8 cellular contexts compared by ENCODE assay signal in the genomic region with DNA sequence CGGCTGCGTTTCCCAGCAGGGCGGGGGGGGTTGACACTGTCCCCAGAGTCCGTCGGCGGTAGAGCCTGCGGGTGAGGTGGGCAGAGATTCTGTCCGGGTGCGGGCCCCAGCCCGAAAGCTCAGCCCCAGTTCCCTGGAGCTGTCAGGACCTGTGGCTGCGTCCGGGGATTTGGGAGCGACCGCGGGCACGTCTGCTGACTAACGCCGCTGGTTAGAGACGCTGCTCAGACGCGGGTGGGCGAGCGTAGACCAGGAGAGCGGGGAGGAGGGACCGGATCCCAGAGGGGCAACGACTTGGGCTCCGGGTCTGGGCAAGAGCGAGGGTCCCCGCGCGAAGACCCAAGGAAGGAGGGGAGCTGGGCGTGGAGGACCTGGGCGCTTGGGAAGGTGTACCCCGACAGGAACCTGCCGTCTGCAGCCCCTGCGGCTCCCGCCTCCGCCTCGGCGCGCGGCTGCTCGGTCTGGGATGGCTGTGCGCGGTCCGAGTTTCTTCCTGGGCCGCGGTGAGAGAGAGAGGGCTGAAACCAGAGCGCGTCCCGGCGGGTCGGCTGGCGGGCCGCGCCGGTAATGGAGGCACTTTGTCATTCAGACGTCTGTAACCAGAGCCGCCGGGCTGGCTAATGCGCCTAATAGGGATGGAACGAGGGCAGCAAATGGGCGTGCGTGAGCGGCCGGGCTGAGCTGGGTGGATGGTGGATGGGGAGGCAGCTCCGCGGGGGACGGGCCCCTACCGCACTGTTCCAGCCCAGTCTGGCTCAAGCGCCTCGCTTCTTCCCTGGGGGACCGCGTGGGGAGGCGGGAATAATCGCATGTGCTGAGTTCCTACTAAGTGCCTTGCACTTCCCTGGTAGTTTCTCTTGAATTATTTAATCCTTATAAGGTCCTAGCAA.
A peak's percentile ranks its signal among the peaks of the same experiment; 100 is the strongest.
DNase-seq lines count a peak whose midpoint lies in the region; ATAC-seq and TF ChIP-seq lines count a peak whose summit lies in the region.

No MANE protein-coding gene starts in this region.

- no peaks in the 10 kb centered on the region for H3K79me2 ChIP-seq in parathyroid adenoma

- H3K36me3 ChIP-seq in parathyroid adenoma (ENCODE audit: control insufficient read depth, insufficient read depth, low read length), result no peaks in the 10 kb centered on the region

- ATAC-seq in GM18505 (IDR thresholded peaks at IDR 0.05; ENCODE audit: unreplicated experiment), result no peak
- ATAC-seq in HG03469 (IDR thresholded peaks at IDR 0.05; ENCODE audit: unreplicated experiment), result no peak

- peak overlapping the region; percentile 57 for H2AFZ ChIP-seq in parathyroid adenoma

- H3K4me1 ChIP-seq in parathyroid adenoma, result peaks cover 18% of the 10 kb centered on the region

- no peak for TF ChIP-seq POLR2A in GM18505 (IDR thresholded peaks at IDR 0.05; ENCODE audit: borderline replicate concordance, extremely low read depth, insufficient read depth, insufficient read length)

- H3K9ac ChIP-seq in parathyroid adenoma, result no peak overlapping the region

- H3K27me3 ChIP-seq in parathyroid adenoma (ENCODE audit: control insufficient read depth, insufficient read depth, low read length), result peaks cover 14% of the 10 kb centered on the region

- no peaks in the 10 kb centered on the region for H3K9me3 ChIP-seq in parathyroid adenoma (ENCODE audit: control insufficient read depth, low read length)

- TF ChIP-seq CTCF in parathyroid adenoma (IDR thresholded peaks at IDR 0.05), result no peak

- peak overlapping the region; percentile 71 for H3K4me2 ChIP-seq in parathyroid adenoma (ENCODE audit: low read length)

- peak; percentile 18 for DNase-seq in stimulated activated CD4-positive, alpha-beta T cell treated with anti-CD3 and anti-CD28 coated beads, Interleukin-12 subunit alpha, Interleukin-12 subunit beta, amount 100 ng/mL, for 4 hours
- no peak for DNase-seq in stimulated activated CD4-positive, alpha-beta T cell treated with anti-CD3 and anti-CD28 coated beads, Interleukin-1b, Interleukin-23, amount 100 ng/mL, for 48 hours
- DNase-seq in activated CD8-positive, alpha-beta memory T cell treated with anti-CD3 and anti-CD28 coated beads, Interleukin-2, amount 50 U/mL, for 48 hours, result peak; percentile 59
- peak; percentile 23 for DNase-seq in glomerular visceral epithelial cell (ENCODE audit: extremely low spot score)
- DNase-seq in OCI-M2 (lab: John Stamatoyannopoulos, UW; ENCODE audit: unreplicated experiment), result no peak

- no peak overlapping the region for H3K27ac ChIP-seq in parathyroid adenoma

- peak overlapping the region; percentile 36 for H3K4me3 ChIP-seq in parathyroid adenoma (ENCODE audit: low read depth, low read length)

Comparison
In these comparisons a context has a peak if more than half of its experiments do, and no peak if none do; other contexts are left out.
1. DNase-seq: peak in stimulated activated CD4-positive, alpha-beta T cell treated with anti-CD3 and anti-CD28 coated beads, Interleukin-12 subunit alpha, Interleukin-12 subunit beta, amount 100 ng/mL, for 4 hours (single experiment), activated CD8-positive, alpha-beta memory T cell treated with anti-CD3 and anti-CD28 coated beads, Interleukin-2, amount 50 U/mL, for 48 hours (single experiment) and glomerular visceral epithelial cell (single experiment); none in stimulated activated CD4-positive, alpha-beta T cell treated with anti-CD3 and anti-CD28 coated beads, Interleukin-1b, Interleukin-23, amount 100 ng/mL, for 48 hours (single experiment) and OCI-M2 (single experiment).